In genomic region chr1:174875306-174875705, GRCh38 we compare ENCODE assay signal across 9 cellular contexts.
DNase-seq lines count a peak whose midpoint lies in the region; ATAC-seq lines count a peak whose summit lies in the region.
"Had no signal": no experiment of that assay in that cellular context is flagged by ENCODE, and none has a peak within 500 bp of the region (broad histone marks: within the 10 kb centered on the region; RNA-seq: fewer than 3 reads in every experiment).

No MANE protein-coding gene starts in this region.

- CTCF ChIA-PET in activated naive CD4-positive, alpha-beta T cell treated with anti-CD3 and anti-CD28 coated beads for 36 hours (lab: Charles Lee) = interaction anchor here (1.5 kb wide), 1 partner anchor 107 kb away, joined by 6 read pairs; no protein-coding TSS in a partner anchor

- intact Hi-C loops in activated naive CD4-positive, alpha-beta T cell treated with anti-CD3 and anti-CD28 coated beads for 36 hours (cut with micrococcal nuclease) = loop anchor here (2.0 kb wide), 1 partner anchor 37 kb away; no protein-coding TSS in a partner anchor

- peaks cover 33% of the 10 kb centered on the region for H3K4me1 Mint-ChIP-seq in activated naive CD4-positive, alpha-beta T cell treated with anti-CD3 and anti-CD28 coated beads for 36 hours (ENCODE audit: low read depth)
- peaks cover 25% of the 10 kb centered on the region for H3K4me1 Mint-ChIP-seq in memory B cell

- H3K27me3 Mint-ChIP-seq in activated naive CD4-positive, alpha-beta T cell treated with anti-CD3 and anti-CD28 coated beads for 36 hours (ENCODE audit: low read depth) = no peaks in the 10 kb centered on the region
- no peaks in the 10 kb centered on the region for H3K27me3 Mint-ChIP-seq in memory B cell

- no peak overlapping the region for H3K27ac Mint-ChIP-seq in activated naive CD4-positive, alpha-beta T cell treated with anti-CD3 and anti-CD28 coated beads for 36 hours
- H3K27ac Mint-ChIP-seq in memory B cell = peak overlapping the region; percentile 80

- peak overlapping the region; percentile 36 for H3K4me3 Mint-ChIP-seq in activated naive CD4-positive, alpha-beta T cell treated with anti-CD3 and anti-CD28 coated beads for 36 hours
- H3K4me3 Mint-ChIP-seq in memory B cell = peak overlapping the region; percentile 80

- DNase-seq in NCI-H2029 treated with DMSO at 0.1 percent for 48 hours (lab: John Stamatoyannopoulos, UW) (peak; percentile 40), memory B cell (ENCODE audit: low spot score in 2 of 2) (no peak), NCI-H226 (no peak)
- peak; percentile 23 for DNase-seq in activated naive CD4-positive, alpha-beta T cell treated with anti-CD3 and anti-CD28 coated beads for 36 hours
- DNase-seq: activated CD4-positive, CD25-positive, alpha-beta regulatory T cell treated with anti-CD3 and anti-CD28 coated beads, Interleukin-2, amount 50 U/mL, for 72 hours had no signal

- no peaks in the 10 kb centered on the region for H3K36me3 Mint-ChIP-seq in activated naive CD4-positive, alpha-beta T cell treated with anti-CD3 and anti-CD28 coated beads for 36 hours (ENCODE audit: low read depth)
- H3K36me3 Mint-ChIP-seq in memory B cell = peaks cover 4% of the 10 kb centered on the region

- no peaks in the 10 kb centered on the region for H3K9me3 Mint-ChIP-seq in activated naive CD4-positive, alpha-beta T cell treated with anti-CD3 and anti-CD28 coated beads for 36 hours
- no peaks in the 10 kb centered on the region for H3K9me3 Mint-ChIP-seq in memory B cell

- ATAC-seq in memory B cell (ENCODE audit: low read depth) (peak; percentile 59), GM21515 (IDR thresholded peaks at IDR 0.05; ENCODE audit: unreplicated experiment) (no peak), HG03108 (IDR thresholded peaks at IDR 0.05; ENCODE audit: unreplicated experiment) (no peak), GM21576 (IDR thresholded peaks at IDR 0.05; ENCODE audit: unreplicated experiment) (no peak)

- peak overlapping the region; percentile 67 for H3K4me3 ChIP-seq in GM08714 (ENCODE audit: low read length)

Comparison
In these comparisons a context has a peak if more than half of its experiments do, and no peak if none do; other contexts are left out.
1. DNase-seq: peak in NCI-H2029 treated with DMSO at 0.1 percent for 48 hours (single experiment) and activated naive CD4-positive, alpha-beta T cell treated with anti-CD3 and anti-CD28 coated beads for 36 hours (single experiment); none in memory B cell (0 of 2) and NCI-H226 (single experiment).